ENCODE assay signal across 8 cellular contexts in the genomic region with DNA sequence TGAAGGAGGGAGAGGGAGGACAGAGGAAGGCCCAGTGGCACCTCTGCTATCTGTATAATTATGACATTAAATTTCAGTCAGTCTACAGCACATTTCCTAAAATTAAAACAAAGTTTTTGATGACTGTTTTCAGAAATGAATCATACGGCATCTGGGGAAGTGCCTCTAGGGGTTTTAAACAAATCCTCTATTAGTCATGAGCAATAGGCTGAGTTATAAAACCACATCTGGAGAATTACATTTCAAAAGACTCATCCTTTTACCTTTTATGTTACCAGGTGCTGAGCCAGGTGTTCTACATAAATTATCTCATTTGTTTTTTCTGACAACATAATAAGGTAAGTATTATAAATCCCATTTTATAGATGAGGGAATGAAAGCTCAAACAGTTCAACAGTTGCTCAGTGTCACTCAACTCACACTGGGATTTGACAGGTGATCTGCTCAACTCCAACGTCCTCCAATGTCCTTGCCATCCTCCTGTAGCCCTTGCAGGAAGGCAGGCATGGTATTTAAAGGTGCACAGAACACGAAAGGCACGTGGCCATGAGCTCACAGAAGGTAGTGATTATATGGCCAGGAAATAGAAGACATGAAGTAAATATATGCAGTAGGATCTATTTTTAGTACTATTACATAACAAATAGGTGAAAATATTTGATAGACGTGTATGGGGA.
DNase-seq lines count a peak whose midpoint lies in the region; ATAC-seq, FAIRE-seq and TF ChIP-seq lines count a peak whose summit lies in the region.

No MANE protein-coding gene starts in this region.

- no peak overlapping the region for H2BK5ac ChIP-seq in H9 (ENCODE audit: insufficient read length, low read length)

- no peak overlapping the region for H3K27ac Mint-ChIP-seq in H9

- no peak overlapping the region for H3T11ph ChIP-seq in H9 (ENCODE audit: low read length)

- no peak overlapping the region for H4K8ac ChIP-seq in H9 (replicated peaks; ENCODE audit: insufficient read length, low read depth, low read length)

- peaks cover 4 to 12% (median 11%) of the 10 kb centered on the region in 10 experiments; a peak in 13 of 20 replicates for H3K4me1 ChIP-seq in BLaER1 treated with 17β-estradiol and CSF1 and Interleukin-3, amounts not matched to agents 10 nM and 100 nM
- no peaks in the 10 kb centered on the region for H3K4me1 ChIP-seq in H9 (ENCODE audit: insufficient read depth, low read length)

- no peaks in the 10 kb centered on the region for H3K23me2 ChIP-seq in H9 (ENCODE audit: insufficient read length, low read depth, low read length, poor library complexity, severe bottlenecking)

- FAIRE-seq in GM19239 (lab: Jason Lieb, UNC), result peak; percentile 40

- no peak overlapping the region for H3K4me3 Mint-ChIP-seq in H9

- H3K27me3 ChIP-seq in BLaER1 treated with 17β-estradiol and CSF1 and Interleukin-3, amounts not matched to agents 10 nM and 100 nM, result no peaks in the 10 kb centered on the region
- no peaks in the 10 kb centered on the region for H3K27me3 ChIP-seq in H9 (ENCODE audit: insufficient read depth, low read length)

- ATAC-seq in HG03460 (IDR thresholded peaks at IDR 0.05; ENCODE audit: unreplicated experiment) (peak; percentile 66), GM21737 (IDR thresholded peaks at IDR 0.05; ENCODE audit: unreplicated experiment) (no peak)

- DNase-seq in GM19239 (ENCODE audit: insufficient read length, low spot score) (no peak), fibroblast of gingiva (ENCODE audit: low read depth) (peak; percentile 59), caudate nucleus (lab: John Stamatoyannopoulos, UW) (no peak), H9 (no peak)
- DNase-seq in stimulated activated CD4-positive, alpha-beta T cell treated with anti-CD3 and anti-CD28 coated beads, Interleukin-4, amount 100 ng/mL, for 1 hour, result no peak

- H2BK120ac ChIP-seq in H9 (ENCODE audit: low read depth, low read length, poor library complexity, severe bottlenecking), result no peak overlapping the region

- no peak overlapping the region for H3K56ac ChIP-seq in H9 (ENCODE audit: insufficient read length, low read depth, low read length)

- peaks cover 0 to 4% of the 10 kb centered on the region in 2 experiments; a peak in 1 of 4 replicates for H3K4me1 Mint-ChIP-seq in H9

- H4K91ac ChIP-seq in H9 (ENCODE audit: insufficient read length, low read depth, low read length), result no peak overlapping the region

- no peak overlapping the region for H3K14ac ChIP-seq in H9 (ENCODE audit: insufficient read depth, low read length)

- H3K79me2 ChIP-seq in H9 (ENCODE audit: insufficient read depth, low read length), result no peaks in the 10 kb centered on the region

- H3K18ac ChIP-seq in H9 (ENCODE audit: insufficient read length, low read depth, low read length), result no peak overlapping the region

- H4K20me1 ChIP-seq in BLaER1 treated with 17β-estradiol and CSF1 and Interleukin-3, amounts not matched to agents 10 nM and 100 nM, result no peaks in the 10 kb centered on the region
- no peaks in the 10 kb centered on the region for H4K20me1 ChIP-seq in H9 (ENCODE audit: control insufficient read depth, insufficient read depth, insufficient read length)

- H3K9me3 ChIP-seq in BLaER1 treated with 17β-estradiol and CSF1 and Interleukin-3, amounts not matched to agents 10 nM and 100 nM (replicated peaks in 1 of 11), result no peaks in the 10 kb centered on the region
- no peaks in the 10 kb centered on the region for H3K9me3 ChIP-seq in H9 (ENCODE audit: control insufficient read depth, low read depth, low read length)

- no peak overlapping the region for H3K9ac ChIP-seq in BLaER1 treated with 17β-estradiol and CSF1 and Interleukin-3, amounts not matched to agents 10 nM and 100 nM
- no peak overlapping the region for H3K9ac ChIP-seq in H9 (ENCODE audit: extremely low read depth, insufficient read length, low read length)

- no peak overlapping the region for H2BK12ac ChIP-seq in H9 (ENCODE audit: insufficient read length, low read depth, low read length)

- H3K23ac ChIP-seq in H9 (ENCODE audit: insufficient read length, low read depth, low read length), result no peak overlapping the region

- no peak overlapping the region for H2BK20ac ChIP-seq in H9 (ENCODE audit: low read depth, low read length, poor library complexity, severe bottlenecking)

- H3K36me3 ChIP-seq in BLaER1 treated with 17β-estradiol and CSF1 and Interleukin-3, amounts not matched to agents 10 nM and 100 nM, result no peaks in the 10 kb centered on the region

- H3K27me3 Mint-ChIP-seq in H9 (ENCODE audit: low read depth), result no peaks in the 10 kb centered on the region

- no peak overlapping the region for H3K4me3 ChIP-seq in BLaER1 treated with 17β-estradiol and CSF1 and Interleukin-3, amounts not matched to agents 10 nM and 100 nM

- no peak overlapping the region for H2BK15ac ChIP-seq in H9 (ENCODE audit: low read depth, low read length)

- no peak for TF ChIP-seq CTCF in H9 (conservative IDR thresholded peaks at IDR 0.05)

- no peak overlapping the region for H4K5ac ChIP-seq in H9 (ENCODE audit: insufficient read length, low read depth, low read length)

- peak overlapping the region in 1 of 11 experiments; percentile 40; a peak in 3 of 22 replicates for H3K27ac ChIP-seq in BLaER1 treated with 17β-estradiol and CSF1 and Interleukin-3, amounts not matched to agents 10 nM and 100 nM
- H3K27ac ChIP-seq in caudate nucleus (ENCODE audit: low read depth, low read length), result no peak overlapping the region
- H3K27ac ChIP-seq in H9 (ENCODE audit: insufficient read length, low read depth, low read length), result no peak overlapping the region

- no CpG with 5 or more reads among the region's 5 CpGs for WGBS in H9 (ENCODE audit: extremely low coverage, insufficient read length, low lambda C conversion rate)

- H3K4me2 ChIP-seq in BLaER1 treated with 17β-estradiol and CSF1 and Interleukin-3, amounts not matched to agents 10 nM and 100 nM, result peak overlapping the region; percentile 4 to 59 (median 32); a peak in 13 of 22 replicates
- no peak overlapping the region for H3K4me2 ChIP-seq in H9 (ENCODE audit: insufficient read depth, insufficient read length, low read length)

- H2AK5ac ChIP-seq in H9 (ENCODE audit: insufficient read length, low read length), result no peak overlapping the region

- no peaks in the 10 kb centered on the region for H3K9me3 Mint-ChIP-seq in H9

- no peaks in the 10 kb centered on the region for H3K36me3 Mint-ChIP-seq in H9 (ENCODE audit: insufficient read depth in 1 of 3, low read depth in 3 of 3)

- no peak overlapping the region for H3K4ac ChIP-seq in H9 (ENCODE audit: low read depth, low read length)

- H2AFZ ChIP-seq in H9 (ENCODE audit: low read length), result no peak overlapping the region

- no peaks in the 10 kb centered on the region for H3K79me1 ChIP-seq in H9 (ENCODE audit: insufficient read depth, low read depth, low read length, poor library complexity, severe bottlenecking)
